In genomic region chr7:75028299-75028698, GRCh38 we compare ENCODE assay signal across 28 cellular contexts.
"Had no signal": no experiment of that assay in that cellular context is flagged by ENCODE, and none has a peak within 500 bp of the region (broad histone marks: within the 10 kb centered on the region; RNA-seq: fewer than 3 reads in every experiment).

No MANE protein-coding gene starts in this region.

- H3K36me3 ChIP-seq: SJCRH30 had no signal

- ATAC-seq: activated CD4-positive, alpha-beta T cell treated with anti-CD3 and anti-CD28 coated beads for 36 hours; activated T-helper 17 cell treated with anti-CD3 and anti-CD28 coated beads, Interleukin-2, amount 50 U/mL, for 72 hours; Panc1 had no signal

- H3K4me2 ChIP-seq: SK-N-SH had no signal

- H3K4me3 ChIP-seq: adrenal gland, SJCRH30 had no signal

- H3K27me3 ChIP-seq: adrenal gland, SJCRH30 had no signal

- H3K9ac ChIP-seq: SK-N-SH had no signal

- DNase-seq: activated CD4-positive, alpha-beta memory T cell treated with anti-CD3 and anti-CD28 coated beads, Interleukin-2, amount 10 ng/mL, durations not matched to agents 7 days and 5 days; activated CD4-positive, alpha-beta T cell treated with anti-CD3 and anti-CD28 coated beads for 36 hours; activated CD4-positive, alpha-beta T cell treated with anti-CD3 and anti-CD28 coated beads, Interleukin-2, amount 50 U/mL, for 1 hour; activated gamma-delta T cell; activated naive CD4-positive, alpha-beta T cell treated with anti-CD3 and anti-CD28 coated beads for 36 hours; activated naive CD8-positive, alpha-beta T cell treated with anti-CD3 and anti-CD28 coated beads, Interleukin-2, amount 10 ng/mL, durations not matched to agents 7 days and 5 days; activated T-cell treated with anti-CD3 and anti-CD28 coated beads for 4 hours; activated T-cell treated with anti-CD3 and anti-CD28 coated beads, Interleukin-2, amount 50 U/mL, for 48 hours; adrenal gland; anterior cingulate cortex; KG1; NCI-H1048; NCI-H1417 treated with DMSO at 0.1 percent for 48 hours; NCI-H1694; NCI-H2029; NCI-H345; NCI-H510A treated with DMSO at 0.1 percent for 48 hours; NCI-H69; NK-92 treated with Interleukin-12 subunit alpha and Interleukin-12 subunit beta, amount 100 ng/mL, for 24 hours; OCI-M1; Right ventricle myocardium superior; RPMI8226; SJCRH30; SK-N-SH; T-helper 1 cell had no signal

- H3K4me1 ChIP-seq: adrenal gland had no signal

- H3K27ac ChIP-seq: adrenal gland, SJCRH30, VCaP had no signal

- H3K9me3 ChIP-seq: adrenal gland, SJCRH30, SK-N-SH had no signal
